In the genomic region with DNA sequence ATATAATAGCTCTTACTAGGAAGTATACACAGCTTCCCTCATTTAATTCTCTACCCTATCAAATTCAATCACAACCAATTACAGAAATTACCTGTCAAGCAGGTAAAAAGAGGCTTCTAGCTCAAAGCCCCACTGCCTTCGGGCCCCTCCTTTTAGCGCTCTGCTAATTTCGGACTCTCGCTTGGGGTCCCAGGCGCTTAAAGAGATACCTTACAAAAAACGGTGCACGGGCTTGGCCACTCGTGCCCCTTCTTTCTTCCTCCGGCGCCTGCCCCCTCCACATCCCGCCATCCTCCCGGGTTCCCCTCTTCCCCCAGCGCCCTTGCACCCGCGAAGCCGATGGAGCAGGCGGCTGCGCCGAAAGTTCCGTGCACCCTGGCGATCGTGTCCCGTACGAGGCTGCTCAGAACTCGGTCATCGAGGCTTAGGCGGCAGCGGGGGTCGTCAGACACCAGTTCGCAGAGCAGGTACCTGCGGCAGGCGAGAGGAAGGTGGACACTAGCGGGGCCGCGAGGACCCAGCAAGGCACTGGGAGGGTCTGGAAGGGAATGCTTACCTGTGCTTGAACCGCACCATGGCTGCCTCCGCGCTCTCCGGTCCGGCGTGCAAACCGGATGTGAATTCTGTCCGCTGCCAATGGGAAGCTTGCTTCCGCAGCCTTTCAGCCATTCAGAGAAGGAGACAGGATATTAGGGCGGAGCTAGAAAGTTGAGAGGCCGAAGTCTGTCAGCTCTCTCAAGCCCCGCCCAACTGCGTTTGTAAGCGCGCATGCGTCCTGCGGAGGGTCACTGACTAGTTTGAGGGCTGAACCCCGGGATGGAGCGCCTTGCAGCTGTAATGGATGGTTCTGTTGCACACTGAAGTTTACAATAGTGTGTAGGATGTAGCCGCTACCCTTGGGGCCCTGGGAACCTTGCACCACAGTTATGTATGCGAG, we compare ENCODE assay signal across 1 cellular context.
A peak's percentile ranks its signal among the peaks of the same experiment; 100 is the strongest.
TF ChIP-seq lines count a peak whose summit lies in the region.

A gene with protein sequence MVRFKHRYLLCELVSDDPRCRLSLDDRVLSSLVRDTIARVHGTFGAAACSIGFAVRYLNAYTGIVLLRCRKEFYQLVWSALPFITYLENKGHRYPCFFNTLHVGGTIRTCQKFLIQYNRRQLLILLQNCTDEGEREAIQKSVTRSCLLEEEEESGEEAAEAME (minus strand): TSS at position 616 of the 937 bp plus-strand sequence. CDS start 40 bp downstream, at position 576.

TF ChIP-seq in WTC11, 78 proteins besides CTCF, POLR2A, EP300 and RAD21 (continued from another document):
- TF ChIP-seq CBFB (CRISPR knock-in tag; IDR thresholded peaks at IDR 0.05; ENCODE audit: low read depth) (no peak), ZNF219 (CRISPR knock-in tag; IDR thresholded peaks at IDR 0.05; ENCODE audit: borderline replicate concordance) (no peak), NFYB (CRISPR knock-in tag; conservative IDR thresholded peaks at IDR 0.05; ENCODE audit: low read depth) (peak; percentile 77), SMAD3 (CRISPR knock-in tag; IDR thresholded peaks at IDR 0.05; ENCODE audit: borderline replicate concordance) (0 out of 2 replicates have a peak, but pooled peaks have one; percentile 16), MYBL2 (CRISPR knock-in tag; IDR thresholded peaks at IDR 0.05) (0 out of 2 replicates have a peak, but pooled peaks have one; percentile 32), TEAD1 (CRISPR knock-in tag; IDR thresholded peaks at IDR 0.05) (peak; percentile 82; the same call in 1 of the 2 replicates), GRHL2 (CRISPR knock-in tag; IDR thresholded peaks at IDR 0.05; ENCODE audit: insufficient replicate concordance, severe bottlenecking) (no peak), CREM (CRISPR knock-in tag; IDR thresholded peaks at IDR 0.05) (peak; percentile 59; the same call in 1 of the 2 replicates)
- TF ChIP-seq, protein P1, sequence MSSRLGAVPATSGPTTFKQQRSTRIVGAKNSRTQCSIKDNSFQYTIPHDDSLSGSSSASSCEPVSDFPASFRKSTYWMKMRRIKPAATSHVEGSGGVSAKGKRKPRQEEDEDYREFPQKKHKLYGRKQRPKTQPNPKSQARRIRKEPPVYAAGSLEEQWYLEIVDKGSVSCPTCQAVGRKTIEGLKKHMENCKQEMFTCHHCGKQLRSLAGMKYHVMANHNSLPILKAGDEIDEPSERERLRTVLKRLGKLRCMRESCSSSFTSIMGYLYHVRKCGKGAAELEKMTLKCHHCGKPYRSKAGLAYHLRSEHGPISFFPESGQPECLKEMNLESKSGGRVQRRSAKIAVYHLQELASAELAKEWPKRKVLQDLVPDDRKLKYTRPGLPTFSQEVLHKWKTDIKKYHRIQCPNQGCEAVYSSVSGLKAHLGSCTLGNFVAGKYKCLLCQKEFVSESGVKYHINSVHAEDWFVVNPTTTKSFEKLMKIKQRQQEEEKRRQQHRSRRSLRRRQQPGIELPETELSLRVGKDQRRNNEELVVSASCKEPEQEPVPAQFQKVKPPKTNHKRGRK (CRISPR knock-in tag; IDR thresholded peaks at IDR 0.05; ENCODE audit: borderline replicate concordance), result no peak
